ENCODE assay signal across 1 cellular context in genomic region chr19:34134190-34135032, GRCh38.
TF ChIP-seq lines count a peak whose summit lies in the region.

No MANE protein-coding gene starts in this region.

TF ChIP-seq in K562, 482 proteins besides CTCF, POLR2A, EP300 and RAD21 (continued from another document and continues in another):
- TF ChIP-seq ZNF592 (IDR thresholded peaks at IDR 0.05) (peak; percentile 45; the same call in 1 of the 2 replicates), PML (IDR thresholded peaks at IDR 0.05; ENCODE audit: low read length) (peak; percentile 39; the same call in 1 of the 2 replicates), CEBPB (tag; IDR thresholded peaks at IDR 0.05) (peak; percentile 76), POLR2B (IDR thresholded peaks at IDR 0.05; ENCODE audit: low read depth, partially characterized antibody) (peak; percentile 90), EGR1 (conservative IDR thresholded peaks at IDR 0.05) (no peak), ZNF277 (CRISPR knock-in tag; IDR thresholded peaks at IDR 0.05; ENCODE audit: borderline replicate concordance) (no peak), DMBX1 (CRISPR knock-in tag; IDR thresholded peaks at IDR 0.05; ENCODE audit: borderline replicate concordance) (no peak), CSDE1 (IDR thresholded peaks at IDR 0.05) (no peak), FOXK1 (CRISPR knock-in tag; IDR thresholded peaks at IDR 0.05; ENCODE audit: borderline replicate concordance) (no peak), SMAD2 (IDR thresholded peaks at IDR 0.05; ENCODE audit: low read depth, low read length) (no peak), TSC22D4 (tag; IDR thresholded peaks at IDR 0.05) (no peak), ZBED1 (IDR thresholded peaks at IDR 0.05) (no peak), HMGN3 (IDR thresholded peaks at IDR 0.05; ENCODE audit: borderline replicate concordance, extremely low read depth, insufficient read length, low read depth, low read length) (peak; percentile 70), ZNF274 (IDR thresholded peaks at IDR 0.05; ENCODE audit: borderline replicate concordance, low read depth, low read length) (no peak), FIP1L1 (IDR thresholded peaks at IDR 0.05; ENCODE audit: low read depth, low read length, poor library complexity, severe bottlenecking) (peak; percentile 44), ZNF253 (CRISPR knock-in tag; conservative IDR thresholded peaks at IDR 0.05) (no peak), C11orf30 (IDR thresholded peaks at IDR 0.05; ENCODE audit: low read depth) (peak; percentile 33; the same call in 1 of the 2 replicates), ILF3 (IDR thresholded peaks at IDR 0.05; ENCODE audit: borderline replicate concordance) (no peak), FOXA1 (IDR thresholded peaks at IDR 0.05; ENCODE audit: borderline replicate concordance) (no peak), TAF15 (IDR thresholded peaks at IDR 0.05; ENCODE audit: low read depth, low read length) (no peak), HIVEP1 (CRISPR knock-in tag; IDR thresholded peaks at IDR 0.05) (no peak), BRD4 (IDR thresholded peaks at IDR 0.05) (no peak), ZBTB34 (CRISPR knock-in tag; IDR thresholded peaks at IDR 0.05) (no peak), ZNF740 (CRISPR knock-in tag; IDR thresholded peaks at IDR 0.05) (no peak), ZNF740 (tag; IDR thresholded peaks at IDR 0.05) (no peak)
- TF ChIP-seq, protein P1, sequence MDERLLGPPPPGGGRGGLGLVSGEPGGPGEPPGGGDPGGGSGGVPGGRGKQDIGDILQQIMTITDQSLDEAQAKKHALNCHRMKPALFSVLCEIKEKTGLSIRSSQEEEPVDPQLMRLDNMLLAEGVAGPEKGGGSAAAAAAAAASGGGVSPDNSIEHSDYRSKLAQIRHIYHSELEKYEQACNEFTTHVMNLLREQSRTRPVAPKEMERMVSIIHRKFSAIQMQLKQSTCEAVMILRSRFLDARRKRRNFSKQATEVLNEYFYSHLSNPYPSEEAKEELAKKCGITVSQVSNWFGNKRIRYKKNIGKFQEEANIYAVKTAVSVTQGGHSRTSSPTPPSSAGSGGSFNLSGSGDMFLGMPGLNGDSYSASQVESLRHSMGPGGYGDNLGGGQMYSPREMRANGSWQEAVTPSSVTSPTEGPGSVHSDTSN (CRISPR knock-in tag; IDR thresholded peaks at IDR 0.05; ENCODE audit: low read depth) = no peak
- TF ChIP-seq, protein P1 (tag; conservative IDR thresholded peaks at IDR 0.05; ENCODE audit: low read depth) = no peak
- TF ChIP-seq, protein P2, sequence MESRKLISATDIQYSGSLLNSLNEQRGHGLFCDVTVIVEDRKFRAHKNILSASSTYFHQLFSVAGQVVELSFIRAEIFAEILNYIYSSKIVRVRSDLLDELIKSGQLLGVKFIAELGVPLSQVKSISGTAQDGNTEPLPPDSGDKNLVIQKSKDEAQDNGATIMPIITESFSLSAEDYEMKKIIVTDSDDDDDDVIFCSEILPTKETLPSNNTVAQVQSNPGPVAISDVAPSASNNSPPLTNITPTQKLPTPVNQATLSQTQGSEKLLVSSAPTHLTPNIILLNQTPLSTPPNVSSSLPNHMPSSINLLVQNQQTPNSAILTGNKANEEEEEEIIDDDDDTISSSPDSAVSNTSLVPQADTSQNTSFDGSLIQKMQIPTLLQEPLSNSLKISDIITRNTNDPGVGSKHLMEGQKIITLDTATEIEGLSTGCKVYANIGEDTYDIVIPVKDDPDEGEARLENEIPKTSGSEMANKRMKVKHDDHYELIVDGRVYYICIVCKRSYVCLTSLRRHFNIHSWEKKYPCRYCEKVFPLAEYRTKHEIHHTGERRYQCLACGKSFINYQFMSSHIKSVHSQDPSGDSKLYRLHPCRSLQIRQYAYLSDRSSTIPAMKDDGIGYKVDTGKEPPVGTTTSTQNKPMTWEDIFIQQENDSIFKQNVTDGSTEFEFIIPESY (CRISPR knock-in tag; IDR thresholded peaks at IDR 0.05) = peak; percentile 49; the same call in 1 of the 2 replicates
- TF ChIP-seq, protein P3, sequence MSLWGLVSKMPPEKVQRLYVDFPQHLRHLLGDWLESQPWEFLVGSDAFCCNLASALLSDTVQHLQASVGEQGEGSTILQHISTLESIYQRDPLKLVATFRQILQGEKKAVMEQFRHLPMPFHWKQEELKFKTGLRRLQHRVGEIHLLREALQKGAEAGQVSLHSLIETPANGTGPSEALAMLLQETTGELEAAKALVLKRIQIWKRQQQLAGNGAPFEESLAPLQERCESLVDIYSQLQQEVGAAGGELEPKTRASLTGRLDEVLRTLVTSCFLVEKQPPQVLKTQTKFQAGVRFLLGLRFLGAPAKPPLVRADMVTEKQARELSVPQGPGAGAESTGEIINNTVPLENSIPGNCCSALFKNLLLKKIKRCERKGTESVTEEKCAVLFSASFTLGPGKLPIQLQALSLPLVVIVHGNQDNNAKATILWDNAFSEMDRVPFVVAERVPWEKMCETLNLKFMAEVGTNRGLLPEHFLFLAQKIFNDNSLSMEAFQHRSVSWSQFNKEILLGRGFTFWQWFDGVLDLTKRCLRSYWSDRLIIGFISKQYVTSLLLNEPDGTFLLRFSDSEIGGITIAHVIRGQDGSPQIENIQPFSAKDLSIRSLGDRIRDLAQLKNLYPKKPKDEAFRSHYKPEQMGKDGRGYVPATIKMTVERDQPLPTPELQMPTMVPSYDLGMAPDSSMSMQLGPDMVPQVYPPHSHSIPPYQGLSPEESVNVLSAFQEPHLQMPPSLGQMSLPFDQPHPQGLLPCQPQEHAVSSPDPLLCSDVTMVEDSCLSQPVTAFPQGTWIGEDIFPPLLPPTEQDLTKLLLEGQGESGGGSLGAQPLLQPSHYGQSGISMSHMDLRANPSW (CRISPR knock-in tag; IDR thresholded peaks at IDR 0.05) = no peak
- TF ChIP-seq, protein P4, sequence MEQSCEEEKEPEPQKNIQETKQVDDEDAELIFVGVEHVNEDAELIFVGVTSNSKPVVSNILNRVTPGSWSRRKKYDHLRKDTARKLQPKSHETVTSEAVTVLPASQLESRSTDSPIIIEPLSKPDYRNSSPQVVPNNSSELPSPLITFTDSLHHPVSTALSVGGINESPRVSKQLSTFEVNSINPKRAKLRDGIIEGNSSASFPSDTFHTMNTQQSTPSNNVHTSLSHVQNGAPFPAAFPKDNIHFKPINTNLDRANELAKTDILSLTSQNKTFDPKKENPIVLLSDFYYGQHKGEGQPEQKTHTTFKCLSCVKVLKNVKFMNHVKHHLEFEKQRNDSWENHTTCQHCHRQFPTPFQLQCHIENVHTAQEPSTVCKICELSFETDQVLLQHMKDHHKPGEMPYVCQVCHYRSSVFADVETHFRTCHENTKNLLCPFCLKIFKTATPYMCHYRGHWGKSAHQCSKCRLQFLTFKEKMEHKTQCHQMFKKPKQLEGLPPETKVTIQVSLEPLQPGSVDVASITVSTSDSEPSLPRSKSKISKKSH (CRISPR knock-in tag; IDR thresholded peaks at IDR 0.05) = no peak
- TF ChIP-seq, protein P5, sequence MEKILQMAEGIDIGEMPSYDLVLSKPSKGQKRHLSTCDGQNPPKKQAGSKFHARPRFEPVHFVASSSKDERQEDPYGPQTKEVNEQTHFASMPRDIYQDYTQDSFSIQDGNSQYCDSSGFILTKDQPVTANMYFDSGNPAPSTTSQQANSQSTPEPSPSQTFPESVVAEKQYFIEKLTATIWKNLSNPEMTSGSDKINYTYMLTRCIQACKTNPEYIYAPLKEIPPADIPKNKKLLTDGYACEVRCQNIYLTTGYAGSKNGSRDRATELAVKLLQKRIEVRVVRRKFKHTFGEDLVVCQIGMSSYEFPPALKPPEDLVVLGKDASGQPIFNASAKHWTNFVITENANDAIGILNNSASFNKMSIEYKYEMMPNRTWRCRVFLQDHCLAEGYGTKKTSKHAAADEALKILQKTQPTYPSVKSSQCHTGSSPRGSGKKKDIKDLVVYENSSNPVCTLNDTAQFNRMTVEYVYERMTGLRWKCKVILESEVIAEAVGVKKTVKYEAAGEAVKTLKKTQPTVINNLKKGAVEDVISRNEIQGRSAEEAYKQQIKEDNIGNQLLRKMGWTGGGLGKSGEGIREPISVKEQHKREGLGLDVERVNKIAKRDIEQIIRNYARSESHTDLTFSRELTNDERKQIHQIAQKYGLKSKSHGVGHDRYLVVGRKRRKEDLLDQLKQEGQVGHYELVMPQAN (IDR thresholded peaks at IDR 0.05; ENCODE audit: borderline replicate concordance) = 0 out of 2 replicates have a peak, but pooled peaks have one; percentile 20
- TF ChIP-seq, protein P6, sequence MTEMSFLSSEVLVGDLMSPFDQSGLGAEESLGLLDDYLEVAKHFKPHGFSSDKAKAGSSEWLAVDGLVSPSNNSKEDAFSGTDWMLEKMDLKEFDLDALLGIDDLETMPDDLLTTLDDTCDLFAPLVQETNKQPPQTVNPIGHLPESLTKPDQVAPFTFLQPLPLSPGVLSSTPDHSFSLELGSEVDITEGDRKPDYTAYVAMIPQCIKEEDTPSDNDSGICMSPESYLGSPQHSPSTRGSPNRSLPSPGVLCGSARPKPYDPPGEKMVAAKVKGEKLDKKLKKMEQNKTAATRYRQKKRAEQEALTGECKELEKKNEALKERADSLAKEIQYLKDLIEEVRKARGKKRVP (CRISPR knock-in tag; IDR thresholded peaks at IDR 0.05) = no peak
- TF ChIP-seq, protein P7, sequence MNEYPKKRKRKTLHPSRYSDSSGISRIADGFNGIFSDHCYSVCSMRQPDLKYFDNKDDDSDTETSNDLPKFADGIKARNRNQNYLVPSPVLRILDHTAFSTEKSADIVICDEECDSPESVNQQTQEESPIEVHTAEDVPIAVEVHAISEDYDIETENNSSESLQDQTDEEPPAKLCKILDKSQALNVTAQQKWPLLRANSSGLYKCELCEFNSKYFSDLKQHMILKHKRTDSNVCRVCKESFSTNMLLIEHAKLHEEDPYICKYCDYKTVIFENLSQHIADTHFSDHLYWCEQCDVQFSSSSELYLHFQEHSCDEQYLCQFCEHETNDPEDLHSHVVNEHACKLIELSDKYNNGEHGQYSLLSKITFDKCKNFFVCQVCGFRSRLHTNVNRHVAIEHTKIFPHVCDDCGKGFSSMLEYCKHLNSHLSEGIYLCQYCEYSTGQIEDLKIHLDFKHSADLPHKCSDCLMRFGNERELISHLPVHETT (CRISPR knock-in tag; conservative IDR thresholded peaks at IDR 0.05 in 1 of 2, IDR thresholded peaks at IDR 0.05 in 1 of 2) = no peak
